In the genomic region with DNA sequence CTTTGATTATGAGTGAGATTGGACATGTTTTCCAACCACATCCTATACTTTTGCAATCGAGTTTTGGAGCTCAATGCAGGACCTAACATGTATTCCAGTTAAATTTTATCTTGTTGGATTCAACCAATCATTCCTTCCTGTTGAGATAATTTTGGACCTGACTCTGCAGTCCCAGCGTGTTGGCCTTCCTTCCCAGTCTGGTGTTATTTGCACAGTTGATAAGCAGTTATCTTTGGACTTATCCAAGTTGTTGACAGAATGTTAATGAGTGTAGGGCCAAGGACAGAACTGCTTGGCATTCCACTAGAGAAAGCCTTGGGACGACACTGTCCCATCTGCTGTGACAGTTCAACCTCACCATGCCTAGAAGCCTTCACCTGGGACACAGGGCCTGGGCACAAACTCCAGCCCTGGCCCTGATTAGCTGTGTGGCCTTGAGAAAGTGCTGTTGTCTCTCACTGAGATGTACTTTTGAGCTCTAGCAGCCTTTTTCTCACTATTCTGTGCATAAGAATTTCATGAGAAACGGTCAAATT, we compare ENCODE assay signal across 1 cellular context.
TF ChIP-seq lines count a peak whose summit lies in the region.

No MANE protein-coding gene starts in this region.

TF ChIP-seq in HepG2, 621 proteins besides CTCF, POLR2A, EP300 and RAD21 (continued from another document and continues in another):
- TF ChIP-seq, protein P1, sequence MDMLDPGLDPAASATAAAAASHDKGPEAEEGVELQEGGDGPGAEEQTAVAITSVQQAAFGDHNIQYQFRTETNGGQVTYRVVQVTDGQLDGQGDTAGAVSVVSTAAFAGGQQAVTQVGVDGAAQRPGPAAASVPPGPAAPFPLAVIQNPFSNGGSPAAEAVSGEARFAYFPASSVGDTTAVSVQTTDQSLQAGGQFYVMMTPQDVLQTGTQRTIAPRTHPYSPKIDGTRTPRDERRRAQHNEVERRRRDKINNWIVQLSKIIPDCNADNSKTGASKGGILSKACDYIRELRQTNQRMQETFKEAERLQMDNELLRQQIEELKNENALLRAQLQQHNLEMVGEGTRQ (IDR thresholded peaks at IDR 0.05; ENCODE audit: low read depth, low read length), result no peak
- TF ChIP-seq, protein P1 (CRISPR knock-in tag; IDR thresholded peaks at IDR 0.05; ENCODE audit: borderline replicate concordance), result no peak
- TF ChIP-seq AKAP8 (CRISPR knock-in tag; IDR thresholded peaks at IDR 0.05), result peak; percentile 69; the same call in 1 of the 2 replicates
- TF ChIP-seq EED (CRISPR knock-in tag; IDR thresholded peaks at IDR 0.05), result no peak
- no peak for TF ChIP-seq KAT7 (CRISPR knock-in tag; IDR thresholded peaks at IDR 0.05; ENCODE audit: borderline replicate concordance)
- TF ChIP-seq ZNF607 (CRISPR knock-in tag; IDR thresholded peaks at IDR 0.05; ENCODE audit: borderline replicate concordance), result 0 out of 2 replicates have a peak, but pooled peaks have one; percentile 44
- TF ChIP-seq ZNF775 (CRISPR knock-in tag; IDR thresholded peaks at IDR 0.05; ENCODE audit: borderline replicate concordance), result no peak
- no peak for TF ChIP-seq ZNF558 (CRISPR knock-in tag; IDR thresholded peaks at IDR 0.05; ENCODE audit: borderline replicate concordance)
- no peak for TF ChIP-seq RFXANK (CRISPR knock-in tag; IDR thresholded peaks at IDR 0.05)
- no peak for TF ChIP-seq HOXA7 (CRISPR knock-in tag; IDR thresholded peaks at IDR 0.05)
- TF ChIP-seq CHCHD3 (CRISPR knock-in tag; IDR thresholded peaks at IDR 0.05), result no peak
- no peak for TF ChIP-seq BORCS8-MEF2B (CRISPR knock-in tag; IDR thresholded peaks at IDR 0.05)
- TF ChIP-seq FOXK1 (CRISPR knock-in tag; IDR thresholded peaks at IDR 0.05; ENCODE audit: borderline replicate concordance, low read depth), result peak; percentile 63; the same call in 1 of the 2 replicates
- TF ChIP-seq, protein P2, sequence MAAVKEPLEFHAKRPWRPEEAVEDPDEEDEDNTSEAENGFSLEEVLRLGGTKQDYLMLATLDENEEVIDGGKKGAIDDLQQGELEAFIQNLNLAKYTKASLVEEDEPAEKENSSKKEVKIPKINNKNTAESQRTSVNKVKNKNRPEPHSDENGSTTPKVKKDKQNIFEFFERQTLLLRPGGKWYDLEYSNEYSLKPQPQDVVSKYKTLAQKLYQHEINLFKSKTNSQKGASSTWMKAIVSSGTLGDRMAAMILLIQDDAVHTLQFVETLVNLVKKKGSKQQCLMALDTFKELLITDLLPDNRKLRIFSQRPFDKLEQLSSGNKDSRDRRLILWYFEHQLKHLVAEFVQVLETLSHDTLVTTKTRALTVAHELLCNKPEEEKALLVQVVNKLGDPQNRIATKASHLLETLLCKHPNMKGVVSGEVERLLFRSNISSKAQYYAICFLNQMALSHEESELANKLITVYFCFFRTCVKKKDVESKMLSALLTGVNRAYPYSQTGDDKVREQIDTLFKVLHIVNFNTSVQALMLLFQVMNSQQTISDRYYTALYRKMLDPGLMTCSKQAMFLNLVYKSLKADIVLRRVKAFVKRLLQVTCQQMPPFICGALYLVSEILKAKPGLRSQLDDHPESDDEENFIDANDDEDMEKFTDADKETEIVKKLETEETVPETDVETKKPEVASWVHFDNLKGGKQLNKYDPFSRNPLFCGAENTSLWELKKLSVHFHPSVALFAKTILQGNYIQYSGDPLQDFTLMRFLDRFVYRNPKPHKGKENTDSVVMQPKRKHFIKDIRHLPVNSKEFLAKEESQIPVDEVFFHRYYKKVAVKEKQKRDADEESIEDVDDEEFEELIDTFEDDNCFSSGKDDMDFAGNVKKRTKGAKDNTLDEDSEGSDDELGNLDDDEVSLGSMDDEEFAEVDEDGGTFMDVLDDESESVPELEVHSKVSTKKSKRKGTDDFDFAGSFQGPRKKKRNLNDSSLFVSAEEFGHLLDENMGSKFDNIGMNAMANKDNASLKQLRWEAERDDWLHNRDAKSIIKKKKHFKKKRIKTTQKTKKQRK (IDR thresholded peaks at IDR 0.05; ENCODE audit: low read length), result no peak
- TF ChIP-seq, protein P3, sequence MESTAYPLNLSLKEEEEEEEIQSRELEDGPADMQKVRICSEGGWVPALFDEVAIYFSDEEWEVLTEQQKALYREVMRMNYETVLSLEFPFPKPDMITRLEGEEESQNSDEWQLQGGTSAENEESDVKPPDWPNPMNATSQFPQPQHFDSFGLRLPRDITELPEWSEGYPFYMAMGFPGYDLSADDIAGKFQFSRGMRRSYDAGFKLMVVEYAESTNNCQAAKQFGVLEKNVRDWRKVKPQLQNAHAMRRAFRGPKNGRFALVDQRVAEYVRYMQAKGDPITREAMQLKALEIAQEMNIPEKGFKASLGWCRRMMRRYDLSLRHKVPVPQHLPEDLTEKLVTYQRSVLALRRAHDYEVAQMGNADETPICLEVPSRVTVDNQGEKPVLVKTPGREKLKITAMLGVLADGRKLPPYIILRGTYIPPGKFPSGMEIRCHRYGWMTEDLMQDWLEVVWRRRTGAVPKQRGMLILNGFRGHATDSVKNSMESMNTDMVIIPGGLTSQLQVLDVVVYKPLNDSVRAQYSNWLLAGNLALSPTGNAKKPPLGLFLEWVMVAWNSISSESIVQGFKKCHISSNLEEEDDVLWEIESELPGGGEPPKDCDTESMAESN (CRISPR knock-in tag; conservative IDR thresholded peaks at IDR 0.05), result 0 out of 2 replicates have a peak, but pooled peaks have one; percentile 68
- TF ChIP-seq, protein P4, sequence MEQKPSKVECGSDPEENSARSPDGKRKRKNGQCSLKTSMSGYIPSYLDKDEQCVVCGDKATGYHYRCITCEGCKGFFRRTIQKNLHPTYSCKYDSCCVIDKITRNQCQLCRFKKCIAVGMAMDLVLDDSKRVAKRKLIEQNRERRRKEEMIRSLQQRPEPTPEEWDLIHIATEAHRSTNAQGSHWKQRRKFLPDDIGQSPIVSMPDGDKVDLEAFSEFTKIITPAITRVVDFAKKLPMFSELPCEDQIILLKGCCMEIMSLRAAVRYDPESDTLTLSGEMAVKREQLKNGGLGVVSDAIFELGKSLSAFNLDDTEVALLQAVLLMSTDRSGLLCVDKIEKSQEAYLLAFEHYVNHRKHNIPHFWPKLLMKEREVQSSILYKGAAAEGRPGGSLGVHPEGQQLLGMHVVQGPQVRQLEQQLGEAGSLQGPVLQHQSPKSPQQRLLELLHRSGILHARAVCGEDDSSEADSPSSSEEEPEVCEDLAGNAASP (CRISPR knock-in tag; IDR thresholded peaks at IDR 0.05; ENCODE audit: borderline replicate concordance), result peak; percentile 91
- peak; percentile 75 for TF ChIP-seq JUND (CRISPR knock-in tag; IDR thresholded peaks at IDR 0.05)
- peak; percentile 70; the same call in 1 of the 2 replicates for TF ChIP-seq YEATS2 (CRISPR knock-in tag; IDR thresholded peaks at IDR 0.05; ENCODE audit: borderline replicate concordance)
- TF ChIP-seq, protein P5, sequence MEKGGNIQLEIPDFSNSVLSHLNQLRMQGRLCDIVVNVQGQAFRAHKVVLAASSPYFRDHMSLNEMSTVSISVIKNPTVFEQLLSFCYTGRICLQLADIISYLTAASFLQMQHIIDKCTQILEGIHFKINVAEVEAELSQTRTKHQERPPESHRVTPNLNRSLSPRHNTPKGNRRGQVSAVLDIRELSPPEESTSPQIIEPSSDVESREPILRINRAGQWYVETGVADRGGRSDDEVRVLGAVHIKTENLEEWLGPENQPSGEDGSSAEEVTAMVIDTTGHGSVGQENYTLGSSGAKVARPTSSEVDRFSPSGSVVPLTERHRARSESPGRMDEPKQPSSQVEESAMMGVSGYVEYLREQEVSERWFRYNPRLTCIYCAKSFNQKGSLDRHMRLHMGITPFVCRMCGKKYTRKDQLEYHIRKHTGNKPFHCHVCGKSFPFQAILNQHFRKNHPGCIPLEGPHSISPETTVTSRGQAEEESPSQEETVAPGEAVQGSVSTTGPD (CRISPR knock-in tag; IDR thresholded peaks at IDR 0.05), result no peak
- no peak for TF ChIP-seq ZNF138 (CRISPR knock-in tag; IDR thresholded peaks at IDR 0.05; ENCODE audit: low read depth)
- TF ChIP-seq SAP130 (CRISPR knock-in tag; IDR thresholded peaks at IDR 0.05; ENCODE audit: low read depth), result peak; percentile 90
- TF ChIP-seq ZNF720 (CRISPR knock-in tag; IDR thresholded peaks at IDR 0.05), result no peak
- no peak for TF ChIP-seq MBNL3 (CRISPR knock-in tag; conservative IDR thresholded peaks at IDR 0.05)
- TF ChIP-seq ARHGAP35 (CRISPR knock-in tag; IDR thresholded peaks at IDR 0.05; ENCODE audit: borderline replicate concordance), result no peak
- no peak for TF ChIP-seq KLF15 (CRISPR knock-in tag; IDR thresholded peaks at IDR 0.05; ENCODE audit: borderline replicate concordance)
- TF ChIP-seq CBX5 (CRISPR knock-in tag; IDR thresholded peaks at IDR 0.05; ENCODE audit: borderline replicate concordance), result peak; percentile 45; the same call in 1 of the 2 replicates
- TF ChIP-seq ZIK1 (CRISPR knock-in tag; IDR thresholded peaks at IDR 0.05; ENCODE audit: borderline replicate concordance, low read depth), result no peak
- no peak for TF ChIP-seq NFKB2 (CRISPR knock-in tag; IDR thresholded peaks at IDR 0.05; ENCODE audit: borderline replicate concordance)
- no peak for TF ChIP-seq THYN1 (CRISPR knock-in tag; IDR thresholded peaks at IDR 0.05; ENCODE audit: borderline replicate concordance, low read depth)
- TF ChIP-seq ZNF570 (CRISPR knock-in tag; IDR thresholded peaks at IDR 0.05; ENCODE audit: borderline replicate concordance), result no peak
- TF ChIP-seq CBFB (CRISPR knock-in tag; IDR thresholded peaks at IDR 0.05), result peak; percentile 51; the same call in 1 of the 2 replicates
- TF ChIP-seq ZNF709 (CRISPR knock-in tag; IDR thresholded peaks at IDR 0.05), result no peak
- no peak for TF ChIP-seq TSC22D2 (CRISPR knock-in tag; IDR thresholded peaks at IDR 0.05; ENCODE audit: borderline replicate concordance)
- TF ChIP-seq, protein P6, sequence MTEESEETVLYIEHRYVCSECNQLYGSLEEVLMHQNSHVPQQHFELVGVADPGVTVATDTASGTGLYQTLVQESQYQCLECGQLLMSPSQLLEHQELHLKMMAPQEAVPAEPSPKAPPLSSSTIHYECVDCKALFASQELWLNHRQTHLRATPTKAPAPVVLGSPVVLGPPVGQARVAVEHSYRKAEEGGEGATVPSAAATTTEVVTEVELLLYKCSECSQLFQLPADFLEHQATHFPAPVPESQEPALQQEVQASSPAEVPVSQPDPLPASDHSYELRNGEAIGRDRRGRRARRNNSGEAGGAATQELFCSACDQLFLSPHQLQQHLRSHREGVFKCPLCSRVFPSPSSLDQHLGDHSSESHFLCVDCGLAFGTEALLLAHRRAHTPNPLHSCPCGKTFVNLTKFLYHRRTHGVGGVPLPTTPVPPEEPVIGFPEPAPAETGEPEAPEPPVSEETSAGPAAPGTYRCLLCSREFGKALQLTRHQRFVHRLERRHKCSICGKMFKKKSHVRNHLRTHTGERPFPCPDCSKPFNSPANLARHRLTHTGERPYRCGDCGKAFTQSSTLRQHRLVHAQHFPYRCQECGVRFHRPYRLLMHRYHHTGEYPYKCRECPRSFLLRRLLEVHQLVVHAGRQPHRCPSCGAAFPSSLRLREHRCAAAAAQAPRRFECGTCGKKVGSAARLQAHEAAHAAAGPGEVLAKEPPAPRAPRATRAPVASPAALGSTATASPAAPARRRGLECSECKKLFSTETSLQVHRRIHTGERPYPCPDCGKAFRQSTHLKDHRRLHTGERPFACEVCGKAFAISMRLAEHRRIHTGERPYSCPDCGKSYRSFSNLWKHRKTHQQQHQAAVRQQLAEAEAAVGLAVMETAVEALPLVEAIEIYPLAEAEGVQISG (CRISPR knock-in tag; IDR thresholded peaks at IDR 0.05), result peak; percentile 77
- TF ChIP-seq, protein P7, sequence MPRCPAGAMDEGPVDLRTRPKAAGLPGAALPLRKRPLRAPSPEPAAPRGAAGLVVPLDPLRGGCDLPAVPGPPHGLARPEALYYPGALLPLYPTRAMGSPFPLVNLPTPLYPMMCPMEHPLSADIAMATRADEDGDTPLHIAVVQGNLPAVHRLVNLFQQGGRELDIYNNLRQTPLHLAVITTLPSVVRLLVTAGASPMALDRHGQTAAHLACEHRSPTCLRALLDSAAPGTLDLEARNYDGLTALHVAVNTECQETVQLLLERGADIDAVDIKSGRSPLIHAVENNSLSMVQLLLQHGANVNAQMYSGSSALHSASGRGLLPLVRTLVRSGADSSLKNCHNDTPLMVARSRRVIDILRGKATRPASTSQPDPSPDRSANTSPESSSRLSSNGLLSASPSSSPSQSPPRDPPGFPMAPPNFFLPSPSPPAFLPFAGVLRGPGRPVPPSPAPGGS (CRISPR knock-in tag; IDR thresholded peaks at IDR 0.05), result no peak
- TF ChIP-seq NFE2L2 (IDR thresholded peaks at IDR 0.05; ENCODE audit: low read length), result no peak
- TF ChIP-seq ELF1 (CRISPR knock-in tag; IDR thresholded peaks at IDR 0.05), result no peak
- TF ChIP-seq NCOA1 (CRISPR knock-in tag; IDR thresholded peaks at IDR 0.05), result peak; percentile 57; the same call in 1 of the 2 replicates
